Comparison of ENCODE assay signal across 16 cellular contexts in the genomic region with DNA sequence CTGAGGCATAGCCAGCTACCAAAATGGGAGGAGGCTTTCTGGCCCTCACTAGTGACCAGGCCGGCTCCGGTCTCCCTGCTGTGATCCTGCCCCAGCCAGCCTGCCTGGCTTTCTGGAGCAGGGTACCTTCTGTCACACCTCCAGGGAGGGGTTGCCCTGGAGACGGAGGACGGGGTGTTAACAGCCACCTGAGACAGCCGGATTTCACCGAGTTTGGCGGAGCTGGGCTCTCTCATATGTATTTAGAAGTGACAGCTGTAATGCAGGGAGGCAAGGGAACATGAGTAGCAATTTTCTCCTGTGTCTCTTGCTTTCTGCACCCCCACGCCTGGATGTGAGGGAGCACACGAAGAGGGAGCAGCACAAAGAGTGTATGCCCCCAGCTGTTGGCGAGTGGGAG.
DNase-seq lines count a peak whose midpoint lies in the region; TF ChIP-seq lines count a peak whose summit lies in the region.
"Had no signal": no experiment of that assay in that cellular context is flagged by ENCODE, and none has a peak within 500 bp of the region (broad histone marks: within the 10 kb centered on the region; RNA-seq: fewer than 3 reads in every experiment).

No MANE protein-coding gene starts in this region.

- peaks cover 6% of the 10 kb centered on the region for H3K4me1 ChIP-seq in colonic mucosa

- H3K36me3 ChIP-seq in colonic mucosa: no peaks in the 10 kb centered on the region

- H3K27me3 ChIP-seq in colonic mucosa: no peaks in the 10 kb centered on the region

- no peak overlapping the region for H3K9ac ChIP-seq in colonic mucosa (ENCODE audit: low read depth in 2 of 2, low read length in 2 of 2)

- DNase-seq in NCI-H524 (lab: John Stamatoyannopoulos, UW) (peak; percentile 53 to 82), NCI-H524 treated with DMSO at 0.1 percent for 48 hours (lab: John Stamatoyannopoulos, UW) (no peak), cerebellum (ENCODE audit: low spot score) (peak; percentile 19), mesenteric fat pad (ENCODE audit: low spot score) (peak; percentile 26), colonic mucosa (no peak), NAMALWA (ENCODE audit: low spot score) (no peak), COR-L47 (lab: John Stamatoyannopoulos, UW) (no peak)
- DNase-seq: DMS153, DND-41, NCI-H1092, NCI-H1436, NCI-H187, NCI-H345, NCI-H510A treated with DMSO at 0.1 percent for 48 hours, NCI-H82, SHP77 treated with DMSO at 0.1 percent for 48 hours had no signal

- H3K27ac ChIP-seq in colonic mucosa: no peak overlapping the region

- no peaks in the 10 kb centered on the region for H3K9me3 ChIP-seq in colonic mucosa

- intact Hi-C loops in colonic mucosa (cut with DNase I): no loop called here

- no peak for TF ChIP-seq CTCF in colonic mucosa (IDR thresholded peaks at IDR 0.05)

- H3K4me3 ChIP-seq in colonic mucosa: no peak overlapping the region

Comparison
In these comparisons a context has a peak if more than half of its experiments do, and no peak if none do; other contexts are left out.
1. DNase-seq: peak in NCI-H524 (2 of 2), cerebellum (single experiment) and mesenteric fat pad (single experiment); none in NCI-H524 treated with DMSO at 0.1 percent for 48 hours (single experiment), colonic mucosa (single experiment), NAMALWA (single experiment) and COR-L47 (single experiment).